In the genomic region with DNA sequence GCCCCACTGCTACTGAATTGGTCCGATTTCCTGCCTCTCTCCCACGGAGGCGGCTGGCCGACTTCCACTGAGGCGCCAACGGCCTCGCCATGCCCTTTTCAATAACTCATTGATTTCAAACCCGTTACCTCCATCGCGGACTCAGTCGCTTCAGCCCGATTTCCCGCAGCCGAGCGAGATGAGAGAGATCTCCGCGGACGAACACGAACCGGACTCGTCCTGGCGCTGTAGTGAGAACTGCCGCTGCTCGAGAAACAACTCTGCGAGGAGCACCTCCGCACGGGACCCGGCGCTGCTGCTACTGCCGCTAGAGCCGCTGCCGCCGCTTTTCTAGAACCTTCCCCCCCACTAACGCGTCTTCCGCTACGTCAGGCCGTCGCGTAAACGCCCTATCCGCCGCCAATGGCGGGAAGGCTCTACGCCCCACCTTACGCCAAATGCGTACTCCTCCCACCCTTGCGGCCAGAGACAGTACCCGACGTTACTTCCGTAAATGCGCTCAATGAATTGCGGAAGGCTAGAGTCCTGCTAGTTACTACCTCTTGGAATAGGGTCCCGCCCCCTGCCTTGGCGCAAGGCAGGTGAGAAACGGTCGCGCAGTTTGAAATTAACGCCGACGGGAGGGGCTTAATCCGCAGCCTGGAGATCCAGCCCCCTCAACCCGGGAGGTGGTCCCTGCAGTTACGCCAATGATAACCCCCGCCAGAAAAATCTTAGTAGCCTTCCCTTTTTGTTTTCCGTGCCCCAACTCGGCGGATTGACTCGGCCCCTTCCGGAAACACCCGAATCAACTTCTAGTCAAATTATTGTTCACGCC, we compare ENCODE assay signal across 8 cellular contexts. TPM values are rescaled to one million over a fixed set of nuclear protein-coding genes. Genes with fewer than 3 reads are reported as not detected.
DNase-seq lines count a peak whose midpoint lies in the region; ATAC-seq, FAIRE-seq and TF ChIP-seq lines count a peak whose summit lies in the region.

TSS of gene HNRNPA2B1 (minus strand) at position 303 of the 817 bp plus-strand sequence. CDS start at position 134, 169 bp downstream.

- no peak for TF ChIP-seq CTCF in H1 (IDR thresholded peaks at IDR 0.05; ENCODE audit: control extremely low read depth in 1 of 3, insufficient read depth in 1 of 3, low read depth in 1 of 3, low read length in 3 of 3)

- peak within 1 kb of the TSS; percentile 94 for H4K5ac ChIP-seq in H1 (ENCODE audit: insufficient read length, low read depth, low read length)

- CTCF ChIA-PET in activated CD8-positive, alpha-beta memory T cell treated with anti-CD3 and anti-CD28 coated beads, Interleukin-2, amount 10 ng/mL, durations not matched to agents 7 days and 5 days (lab: Charles Lee) = interaction anchor here (0.6 to 4.4 kb wide), 7 partner anchors 11 to 110 kb away, joined by 3 to 29 read pairs (median 3); no protein-coding TSS in a partner anchor
- CTCF ChIA-PET in H1 (lab: Charles Lee; ENCODE audit: partially characterized antibody) = interaction anchor here (0.7 to 1.1 kb wide), 4 partner anchors 9 to 241 kb away, joined by 3 read pairs; no protein-coding TSS in a partner anchor

- H2BK15ac ChIP-seq in H1 (ENCODE audit: low read length) = peak within 1 kb of the TSS; percentile 47; the same call in 1 of the 2 replicates

- peak; percentile 57 for ATAC-seq in GM21381 (IDR thresholded peaks at IDR 0.05; ENCODE audit: unreplicated experiment)
- ATAC-seq in activated CD8-positive, alpha-beta memory T cell treated with anti-CD3 and anti-CD28 coated beads, Interleukin-2, amount 10 ng/mL, durations not matched to agents 7 days and 5 days = peak; percentile 76
- peak; percentile 65 for ATAC-seq in memory B cell (ENCODE audit: low read depth)

- peak within 1 kb of the TSS; percentile 100 for H4K8ac ChIP-seq in H1 (ENCODE audit: extremely low read depth, insufficient read depth, low read length)

- peak; percentile 42 for FAIRE-seq in H1 (lab: Jason Lieb, UNC)

- H3K36me3 Mint-ChIP-seq in activated CD8-positive, alpha-beta memory T cell treated with anti-CD3 and anti-CD28 coated beads, Interleukin-2, amount 10 ng/mL, durations not matched to agents 7 days and 5 days = peaks cover 76% of the 10 kb centered on the region
- peaks cover 31% of the 10 kb centered on the region for H3K36me3 Mint-ChIP-seq in memory B cell

- H3K27me3 ChIP-seq in NT2/D1 (ENCODE audit: insufficient read depth, insufficient read length) = no peaks in the 10 kb centered on the region
- no peaks in the 10 kb centered on the region for H3K27me3 ChIP-seq in H1 (replicated peaks in 1 of 4; ENCODE audit: control insufficient read depth in 3 of 4, extremely low read depth in 1 of 4, insufficient read depth in 3 of 4, low read length in 3 of 4)

- H4K20me1 ChIP-seq in H1 (replicated peaks in 1 of 2; ENCODE audit: control insufficient read depth in 1 of 2, insufficient read depth in 2 of 2, low read length in 2 of 2) = peaks cover 25 to 47% of the 10 kb centered on the region in 2 experiments

- H3K18ac ChIP-seq in H1 (ENCODE audit: extremely low read depth, low read length) = peak within 1 kb of the TSS; percentile 99

- H3K23ac ChIP-seq in H1 (ENCODE audit: insufficient read length) = no peak within 1 kb of the TSS

- H2BK20ac ChIP-seq in H1 (ENCODE audit: low read length) = no peak within 1 kb of the TSS

- H3K36me3 ChIP-seq in NT2/D1 (ENCODE audit: insufficient read depth, insufficient read length, low read length) = peaks cover 68% of the 10 kb centered on the region
- peaks cover 16 to 56% (median 32%) of the 10 kb centered on the region in 4 experiments for H3K36me3 ChIP-seq in H1 (ENCODE audit: control insufficient read depth in 2 of 4, insufficient read depth in 4 of 4, low read length in 3 of 4)

- POLR2A ChIA-PET in H1 (lab: Charles Lee; ENCODE audit: partially characterized antibody) = interaction anchor here (0.6 to 13.1 kb wide), 70 partner anchors 12 to 839 kb away, joined by 3 to 578 read pairs (median 4); partner anchors contain the start of genes NFE2L3 and SNX10

- no peak for TF ChIP-seq EP300 in H1 (IDR thresholded peaks at IDR 0.05; ENCODE audit: borderline replicate concordance in 1 of 2, low read depth in 2 of 2, low read length in 2 of 2)

- H3K4me1 ChIP-seq in NT2/D1 (ENCODE audit: insufficient read depth, insufficient read length) (peaks cover 3% of the 10 kb centered on the region), H1 (replicated peaks in 1 of 4; ENCODE audit: control insufficient read depth in 3 of 4, insufficient read depth in 4 of 4, low read length in 3 of 4) (peaks cover 0 to 9% (median 3%) of the 10 kb centered on the region in 4 experiments; a peak in 3 of 7 replicates)

- 1% methylated on average over 69 of the region's 72 CpGs; no CpG with 5 or more reads in 1 of the 2 experiments for WGBS in H1 (ENCODE audit: extremely low coverage in 1 of 2, insufficient coverage in 1 of 2, insufficient read length in 1 of 2, insufficient replicate concordance in 2 of 2, low coverage in 1 of 2, low lambda C conversion rate in 2 of 2, missing lambda C conversion rate in 1 of 2), 2 experiments

- H3K9ac ChIP-seq in NT2/D1 (ENCODE audit: insufficient read length, low read depth) (peak within 1 kb of the TSS; percentile 100), H1 (replicated peaks in 1 of 4; ENCODE audit: extremely low read depth in 1 of 4, low read depth in 3 of 4, low read length in 3 of 4) (peak within 1 kb of the TSS; percentile 99 to 100 (median 100))

- peak within 1 kb of the TSS; percentile 92 for H2BK120ac ChIP-seq in H1 (replicated peaks; ENCODE audit: low read depth, low read length)

- peak; percentile 98 to 99 for TF ChIP-seq POLR2A in H1 (IDR thresholded peaks at IDR 0.05; ENCODE audit: control extremely low read depth in 1 of 2, low read depth in 2 of 2, low read length in 2 of 2)

- peak within 1 kb of the TSS; percentile 99 for H2AK5ac ChIP-seq in H1 (ENCODE audit: low read depth, low read length)

- peak within 1 kb of the TSS; percentile 99 for H3K27ac Mint-ChIP-seq in activated CD8-positive, alpha-beta memory T cell treated with anti-CD3 and anti-CD28 coated beads, Interleukin-2, amount 10 ng/mL, durations not matched to agents 7 days and 5 days
- peak within 1 kb of the TSS; percentile 99 for H3K27ac Mint-ChIP-seq in memory B cell

- H4K91ac ChIP-seq in H1 (replicated peaks; ENCODE audit: insufficient read length, low read length) = peak within 1 kb of the TSS; percentile 97

- H3K56ac ChIP-seq in H1 (replicated peaks; ENCODE audit: insufficient read length, low read depth, low read length) = peak within 1 kb of the TSS; percentile 99

- no peaks in the 10 kb centered on the region for H3K79me1 ChIP-seq in H1 (ENCODE audit: low read depth, low read length)

- peaks cover 3% of the 10 kb centered on the region; the same call in 1 of the 2 replicates for H3K23me2 ChIP-seq in H1 (ENCODE audit: low read depth, low read length)

- peaks cover 8% of the 10 kb centered on the region for H3K27me3 Mint-ChIP-seq in activated CD8-positive, alpha-beta memory T cell treated with anti-CD3 and anti-CD28 coated beads, Interleukin-2, amount 10 ng/mL, durations not matched to agents 7 days and 5 days
- H3K27me3 Mint-ChIP-seq in memory B cell = no peaks in the 10 kb centered on the region

- H2AFZ ChIP-seq in H1 (ENCODE audit: low read length) = no peak within 1 kb of the TSS

- H3K79me2 ChIP-seq in H1 (ENCODE audit: control insufficient read depth in 1 of 2, insufficient read depth in 2 of 2, low read length in 2 of 2) = peaks cover 63 to 89% of the 10 kb centered on the region in 2 experiments

- peak within 1 kb of the TSS; percentile 84 for H3K14ac ChIP-seq in H1 (ENCODE audit: insufficient read length)

- H3K9me3 ChIP-seq in NT2/D1 (ENCODE audit: insufficient read depth, low read length) (no peaks in the 10 kb centered on the region), H1 (ENCODE audit: insufficient read depth in 2 of 2, low read depth in 1 of 2, low read length in 1 of 2) (no peaks in the 10 kb centered on the region)

- H3K4me3 ChIP-seq in NT2/D1 (ENCODE audit: insufficient read length, low read depth) = peak within 1 kb of the TSS; percentile 99
- peak within 1 kb of the TSS; percentile 98 to 99 (median 98) for H3K4me3 ChIP-seq in H1 (ENCODE audit: extremely low read depth in 1 of 4, insufficient read depth in 2 of 4, low read depth in 3 of 4, low read length in 4 of 4)

- H2BK12ac ChIP-seq in H1 (ENCODE audit: low read depth, low read length) = peak within 1 kb of the TSS; percentile 85; the same call in 1 of the 2 replicates

- H2BK5ac ChIP-seq in H1 (ENCODE audit: low read depth, low read length) = peak within 1 kb of the TSS; percentile 100

- peak; percentile 89 for DNase-seq in COLO829 (ENCODE audit: low spot score)
- peak; percentile 79 to 99 (median 96) for DNase-seq in HUDEP-2 (lab: John Stamatoyannopoulos, UW; ENCODE audit: unreplicated experiment in 76 of 76)
- peak; percentile 98 for DNase-seq in NT2/D1 (ENCODE audit: low read depth, low spot score)
- DNase-seq in activated CD8-positive, alpha-beta memory T cell treated with anti-CD3 and anti-CD28 coated beads, Interleukin-2, amount 10 ng/mL, durations not matched to agents 7 days and 5 days = peak; percentile 98
- DNase-seq in H1 (ENCODE audit: low read depth in 1 of 2, low spot score in 2 of 2) = peak; percentile 97 to 98
- peak; percentile 99 to 100 for DNase-seq in memory B cell (ENCODE audit: low spot score in 2 of 2)
- DNase-seq in stimulated activated CD8-positive, alpha-beta memory T cell treated with anti-CD3 and anti-CD28 coated beads, Interleukin-12 subunit alpha, Interleukin-12 subunit beta, amount 100 ng/mL, for 24 hours (ENCODE audit: extremely low read depth) = peak; percentile 94

- peak within 1 kb of the TSS; percentile 100 for H3K4me3 Mint-ChIP-seq in activated CD8-positive, alpha-beta memory T cell treated with anti-CD3 and anti-CD28 coated beads, Interleukin-2, amount 10 ng/mL, durations not matched to agents 7 days and 5 days
- peak within 1 kb of the TSS; percentile 100 for H3K4me3 Mint-ChIP-seq in memory B cell

- peak within 1 kb of the TSS; percentile 99 for H3K27ac ChIP-seq in H1 (ENCODE audit: low read depth, low read length)

- H3K4me2 ChIP-seq in H1 (ENCODE audit: insufficient read depth in 1 of 2, low read depth in 2 of 2, low read length in 2 of 2) = peak within 1 kb of the TSS; percentile 72 to 90

- H3K4me1 Mint-ChIP-seq in activated CD8-positive, alpha-beta memory T cell treated with anti-CD3 and anti-CD28 coated beads, Interleukin-2, amount 10 ng/mL, durations not matched to agents 7 days and 5 days = peaks cover 35% of the 10 kb centered on the region
- peaks cover 31% of the 10 kb centered on the region for H3K4me1 Mint-ChIP-seq in memory B cell

- peak within 1 kb of the TSS; percentile 96 for H3K4ac ChIP-seq in H1 (replicated peaks; ENCODE audit: insufficient read length, low read depth, low read length)

- no peaks in the 10 kb centered on the region for H3K9me3 Mint-ChIP-seq in activated CD8-positive, alpha-beta memory T cell treated with anti-CD3 and anti-CD28 coated beads, Interleukin-2, amount 10 ng/mL, durations not matched to agents 7 days and 5 days (ENCODE audit: low read depth)
- H3K9me3 Mint-ChIP-seq in memory B cell = no peaks in the 10 kb centered on the region

- TF ChIP-seq RAD21 in H1 (IDR thresholded peaks at IDR 0.05 in 1 of 2, conservative IDR thresholded peaks at IDR 0.05 in 1 of 2; ENCODE audit: low read depth in 2 of 2, low read length in 2 of 2) = no peak

RNA-seq across cellular contexts. Expression of gene HNRNPA2B1, which starts in this region (rescaled TPM):
- total RNA-seq in activated CD8-positive, alpha-beta memory T cell treated with anti-CD3 and anti-CD28 coated beads, Interleukin-2, amount 10 ng/mL, durations not matched to agents 7 days and 5 days = 100 to 1,000 TPM; 768 to 857 TPM
- total RNA-seq in H1 (2021; fragmentation: NEBNext Ultra II Directional; extraction: Animal tissue kit (Norgen Biotek cat#: 25700)) = 1,232 and 1,255 TPM in 2 replicates
- polyA plus RNA-seq in H1 (2011; rRNA removed) = 194 and 276 TPM in 2 replicates
- 827 TPM for polyA plus RNA-seq in H1 (2011; cell fraction: cytosol; rRNA removed)
- 197 TPM for polyA plus RNA-seq in H1 (2011; cell fraction: nucleus; rRNA removed)
- polyA plus RNA-seq in H1 (2012, experiment 1 of 2) = 1,566 to 1,828 TPM (median 1,703 TPM) in 4 replicates
- 307 TPM for polyA plus RNA-seq in H1 (2012, experiment 2 of 2)
- 749 TPM for polyA plus RNA-seq in H1 (2013, experiment 1 of 2)
- 693 TPM for polyA plus RNA-seq in H1 (2013, experiment 2 of 2)
- 157 and 166 TPM in 2 replicates for polyA minus RNA-seq in H1 (2011; rRNA and poly(A)+ RNA removed)
- 245 TPM for polyA minus RNA-seq in H1 (2011; cell fraction: cytosol; rRNA and poly(A)+ RNA removed)
- 224 TPM for polyA minus RNA-seq in H1 (2011; cell fraction: nucleus; rRNA and poly(A)+ RNA removed)

Comparison
In these comparisons a context has a peak if more than half of its experiments do, and no peak if none do; other contexts are left out.
1. Peak in every context shown above with its lines: DNase-seq, ATAC-seq, H3K4me3 ChIP-seq and H3K27ac ChIP-seq.